Comparison of ENCODE assay signal across 8 cellular contexts in the genomic region with DNA sequence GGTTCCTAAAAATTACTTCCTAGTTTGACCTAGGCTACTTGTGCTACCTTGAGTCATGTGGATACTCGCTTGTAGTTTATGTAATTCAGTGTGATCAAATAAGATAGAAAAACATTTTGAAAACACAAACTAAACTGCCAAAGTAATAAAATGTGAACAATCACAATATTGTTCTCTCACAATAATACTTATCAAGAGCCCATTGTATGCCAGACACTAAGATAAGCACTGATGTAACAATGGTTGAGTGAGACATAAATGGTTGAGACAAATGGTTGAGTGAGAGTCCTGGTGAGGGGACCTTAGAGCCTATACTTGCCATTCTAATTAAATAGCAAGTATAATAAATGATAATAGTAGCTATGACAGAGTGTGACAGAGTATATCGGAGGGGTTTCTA.
"Had no signal": no experiment of that assay in that cellular context is flagged by ENCODE, and none has a peak within 500 bp of the region (broad histone marks: within the 10 kb centered on the region; RNA-seq: fewer than 3 reads in every experiment).

No MANE protein-coding gene starts in this region.

- DNase-seq: activated CD4-positive, alpha-beta T cell treated with anti-CD3 and anti-CD28 coated beads, Interleukin-2, amount 10 ng/mL, durations not matched to agents 7 days and 5 days; activated CD4-positive, CD25-positive, alpha-beta regulatory T cell; activated gamma-delta T cell; lower lobe of right lung; stimulated activated CD4-positive, alpha-beta T cell treated with anti-CD3 and anti-CD28 coated beads, Interleukin-4, amount 100 ng/mL, for 1 hour; stimulated activated naive CD8-positive, alpha-beta T cell treated with anti-CD3 and anti-CD28 coated beads, Interleukin-15, amount 100 ng/mL, for 72 hours had no signal

- ATAC-seq: gastroesophageal sphincter; lower lobe of right lung; stimulated activated naive CD8-positive, alpha-beta T cell treated with anti-CD3 and anti-CD28 coated beads, Interleukin-15, amount 100 ng/mL, for 72 hours had no signal

- H3K27ac ChIP-seq: gastroesophageal sphincter, lower lobe of right lung, tibial nerve had no signal
